ENCODE assay signal across 8 cellular contexts in the genomic region with DNA sequence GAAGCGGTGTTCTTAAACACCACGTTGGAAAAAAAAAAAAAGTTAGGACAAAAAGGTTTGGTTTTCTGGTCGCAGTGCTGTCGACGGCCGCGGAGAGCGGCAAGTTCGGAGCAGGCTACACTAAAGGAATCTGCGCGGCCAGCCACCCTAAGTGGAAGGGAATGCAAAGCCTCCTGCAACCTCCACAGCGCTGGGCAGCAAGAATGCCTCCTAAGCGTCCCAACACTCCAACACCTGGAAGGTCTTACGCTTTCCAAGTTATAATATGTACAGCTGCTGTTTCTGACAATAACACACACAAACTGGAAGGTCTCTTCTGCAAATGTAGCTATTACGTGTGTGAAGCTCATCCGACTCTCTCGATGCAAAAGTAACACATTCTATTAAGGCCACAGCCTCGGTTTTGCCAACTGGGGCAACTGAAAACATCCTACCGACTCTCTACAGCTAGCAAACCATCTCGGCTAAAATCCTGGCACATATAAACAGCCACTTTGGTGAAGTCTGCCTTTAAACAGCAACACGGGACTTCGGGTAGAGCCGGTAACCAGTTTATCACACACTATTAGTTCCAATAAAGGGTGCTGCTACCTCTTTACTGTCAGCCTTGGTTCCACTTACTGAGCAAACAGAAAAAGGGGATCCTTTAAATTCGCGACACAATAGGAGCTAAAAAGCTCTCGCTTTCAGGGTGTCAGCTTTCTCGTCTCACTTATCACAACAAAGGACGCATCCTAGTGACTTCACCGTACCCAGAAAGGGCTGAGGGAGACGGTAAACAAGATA. TPM values are rescaled to one million over a fixed set of nuclear protein-coding genes. Genes with fewer than 3 reads are reported as not detected.
DNase-seq lines count a peak whose midpoint lies in the region; ATAC-seq and TF ChIP-seq lines count a peak whose summit lies in the region.

No MANE protein-coding gene starts in this region.

- H3K9me3 ChIP-seq in heart right ventricle: no peaks in the 10 kb centered on the region

- peak overlapping the region; percentile 86 to 99 (median 98) for H3K27ac ChIP-seq in heart right ventricle

- peak overlapping the region; percentile 83 for H3K27ac Mint-ChIP-seq in activated naive CD8-positive, alpha-beta T cell treated with anti-CD3 and anti-CD28 coated beads, Interleukin-2, amount 10 ng/mL, durations not matched to agents 7 days and 5 days
- H3K27ac Mint-ChIP-seq in osteocyte (ENCODE audit: unreplicated experiment): peak overlapping the region; percentile 99

- H3K27me3 Mint-ChIP-seq in activated naive CD8-positive, alpha-beta T cell treated with anti-CD3 and anti-CD28 coated beads, Interleukin-2, amount 10 ng/mL, durations not matched to agents 7 days and 5 days: peaks cover 1% of the 10 kb centered on the region
- H3K27me3 Mint-ChIP-seq in osteocyte (ENCODE audit: unreplicated experiment): no peaks in the 10 kb centered on the region

- H3K9me3 Mint-ChIP-seq in activated naive CD8-positive, alpha-beta T cell treated with anti-CD3 and anti-CD28 coated beads, Interleukin-2, amount 10 ng/mL, durations not matched to agents 7 days and 5 days: no peaks in the 10 kb centered on the region
- H3K9me3 Mint-ChIP-seq in osteocyte (ENCODE audit: unreplicated experiment): no peaks in the 10 kb centered on the region

- 0 to 1% methylated on average over 30 of the region's 30 CpGs for WGBS in heart right ventricle, 2 donors

- peak overlapping the region; percentile 93 for H3K4me3 Mint-ChIP-seq in activated naive CD8-positive, alpha-beta T cell treated with anti-CD3 and anti-CD28 coated beads, Interleukin-2, amount 10 ng/mL, durations not matched to agents 7 days and 5 days
- peak overlapping the region; percentile 90 for H3K4me3 Mint-ChIP-seq in osteocyte (ENCODE audit: unreplicated experiment)

- peaks cover 0 to 35% (median 27%) of the 10 kb centered on the region in 9 donors for H3K4me1 ChIP-seq in heart right ventricle

- POLR2A ChIA-PET in activated naive CD8-positive, alpha-beta T cell treated with anti-CD3 and anti-CD28 coated beads, Interleukin-2, amount 10 ng/mL, durations not matched to agents 7 days and 5 days (lab: Charles Lee): interaction anchor here (0.8 to 2.3 kb wide), 5 partner anchors 60 to 273 kb away, joined by 3 to 16 read pairs (median 6); partner anchors contain the start of genes LIAS, RPL9, UBE2K and UGDH

- H3K4me3 ChIP-seq in heart right ventricle: peak overlapping the region; percentile 80 to 95 (median 92)

- H3K27me3 ChIP-seq in heart right ventricle: no peaks in the 10 kb centered on the region

- DNase-seq in NCI-H1417 (lab: John Stamatoyannopoulos, UW) (peak; percentile 67 to 78 (median 69)), NCI-H1417 treated with DMSO at 0.1 percent for 48 hours (lab: John Stamatoyannopoulos, UW) (no peak), NCI-H82 treated with DMSO at 0.1 percent for 48 hours (lab: John Stamatoyannopoulos, UW; ENCODE audit: unreplicated experiment) (peak; percentile 1), heart right ventricle (peak; percentile 53 to 61), osteocyte (ENCODE audit: extremely low spot score, unreplicated experiment) (no peak)
- DNase-seq in activated naive CD8-positive, alpha-beta T cell treated with anti-CD3 and anti-CD28 coated beads, Interleukin-2, amount 10 ng/mL, durations not matched to agents 7 days and 5 days: peak; percentile 45
- no peak for DNase-seq in central memory CD4-positive, alpha-beta T cell

- intact Hi-C loops in heart right ventricle (cut with DNase I): loop anchor here in 8 of 10 donors (1.0 to 10.0 kb wide), 11 partner anchors 60 to 420 kb away; partner anchors contain the start of genes UGDH (in 6 of the 8), UBE2K (in 4 of the 8), LIAS (in 3 of the 8) and N4BP2 (in 3 of the 8)

- peaks cover 0 to 15% (median 0%) of the 10 kb centered on the region in 9 donors for H3K36me3 ChIP-seq in heart right ventricle

- ATAC-seq in HG02973 (IDR thresholded peaks at IDR 0.05; ENCODE audit: unreplicated experiment) (peak; percentile 4), heart right ventricle (peak in 7 of 8 donors; percentile 29 to 69 (median 51))
- peak; percentile 19 for ATAC-seq in activated naive CD8-positive, alpha-beta T cell treated with anti-CD3 and anti-CD28 coated beads, Interleukin-2, amount 10 ng/mL, durations not matched to agents 7 days and 5 days (ENCODE audit: low read depth)

- no peaks in the 10 kb centered on the region for H3K36me3 Mint-ChIP-seq in activated naive CD8-positive, alpha-beta T cell treated with anti-CD3 and anti-CD28 coated beads, Interleukin-2, amount 10 ng/mL, durations not matched to agents 7 days and 5 days
- H3K36me3 Mint-ChIP-seq in osteocyte (ENCODE audit: unreplicated experiment): peaks cover 12% of the 10 kb centered on the region

- H3K4me1 Mint-ChIP-seq in activated naive CD8-positive, alpha-beta T cell treated with anti-CD3 and anti-CD28 coated beads, Interleukin-2, amount 10 ng/mL, durations not matched to agents 7 days and 5 days: peaks cover 15% of the 10 kb centered on the region
- H3K4me1 Mint-ChIP-seq in osteocyte (ENCODE audit: unreplicated experiment): peaks cover 43% of the 10 kb centered on the region

- no peak for TF ChIP-seq CTCF in heart right ventricle (IDR thresholded peaks at IDR 0.05)
- no peak for TF ChIP-seq CTCF in osteocyte (IDR thresholded peaks at IDR 0.05)

RNA-seq across cellular contexts. Expression of gene SMIM14, which starts 0.9 kb away (rescaled TPM):
- 1 to 10 TPM; 7.0 to 7.2 TPM for total RNA-seq in activated naive CD8-positive, alpha-beta T cell treated with anti-CD3 and anti-CD28 coated beads, Interleukin-2, amount 10 ng/mL, durations not matched to agents 7 days and 5 days
- total RNA-seq in heart right ventricle (10 to 100 TPM in 9 of 10 donors, 1 to 10 TPM in 1; 9.3 to 15.2 (median 11.8) TPM), osteocyte (67.1 and 73.5 TPM in 2 replicates)
- polyA plus RNA-seq in heart right ventricle: 1 to 10 TPM; 5.4 to 5.6 TPM

Comparison
In these comparisons a context has a peak if more than half of its experiments do, and no peak if none do; other contexts are left out.
1. DNase-seq: peak in NCI-H1417 (3 of 3), NCI-H82 treated with DMSO at 0.1 percent for 48 hours (single experiment), activated naive CD8-positive, alpha-beta T cell treated with anti-CD3 and anti-CD28 coated beads, Interleukin-2, amount 10 ng/mL, durations not matched to agents 7 days and 5 days (single experiment) and heart right ventricle (2 of 2); none in NCI-H1417 treated with DMSO at 0.1 percent for 48 hours (single experiment), osteocyte (single experiment) and central memory CD4-positive, alpha-beta T cell (single experiment).
2. Peak in every context shown above with its lines, with median percentiles within 50 percentile points of each other: ATAC-seq.